In genomic region chr17:75069783-75070182, GRCh38 we compare ENCODE assay signal across 12 cellular contexts. TPM values are rescaled to one million over a fixed set of nuclear protein-coding genes. Genes with fewer than 3 reads are reported as not detected.
DNase-seq lines count a peak whose midpoint lies in the region; ATAC-seq, FAIRE-seq and TF ChIP-seq lines count a peak whose summit lies in the region.
"Had no signal": no experiment of that assay in that cellular context is flagged by ENCODE, and none has a peak within 500 bp of the region (broad histone marks: within the 10 kb centered on the region; RNA-seq: fewer than 3 reads in every experiment).

No MANE protein-coding gene starts in this region.

- intact Hi-C loops in lower leg skin (cut with DNase I; ENCODE audit: low total_unique reads): loop anchor here (10.0 kb wide), 1 partner anchor 105 kb away; no protein-coding TSS in a partner anchor

- H3K4me3 Mint-ChIP-seq in memory B cell: no peak overlapping the region
- H3K4me3 Mint-ChIP-seq in stimulated activated naive CD8-positive, alpha-beta T cell treated with anti-CD3 and anti-CD28 coated beads, Interleukin-15, amount 100 ng/mL, for 72 hours: no peak overlapping the region

- H3K36me3 Mint-ChIP-seq in memory B cell: no peaks in the 10 kb centered on the region

- TF ChIP-seq POLR2A in lower leg skin (IDR thresholded peaks at IDR 0.05): no peak

- peak; percentile 35 for ATAC-seq in memory B cell (ENCODE audit: low read depth)
- ATAC-seq in stimulated activated naive CD8-positive, alpha-beta T cell treated with anti-CD3 and anti-CD28 coated beads, Interleukin-15, amount 100 ng/mL, for 72 hours: no peak

- no peaks in the 10 kb centered on the region for H3K27me3 Mint-ChIP-seq in memory B cell
- H3K27me3 Mint-ChIP-seq in stimulated activated naive CD8-positive, alpha-beta T cell treated with anti-CD3 and anti-CD28 coated beads, Interleukin-15, amount 100 ng/mL, for 72 hours: no peaks in the 10 kb centered on the region

- no peak for FAIRE-seq in D721Med (lab: Jason Lieb, UNC)
- FAIRE-seq: urothelium cell line had no signal

- TF ChIP-seq CTCF in D721Med (IDR thresholded peaks at IDR 0.05; ENCODE audit: insufficient read depth, missing control alignments): peak; percentile 41
- peak; percentile 42 for TF ChIP-seq CTCF in astrocyte of the cerebellum (IDR thresholded peaks at IDR 0.05; ENCODE audit: low read depth, low read length, missing control alignments)
- TF ChIP-seq CTCF in lower leg skin (IDR thresholded peaks at IDR 0.05): no peak

- in situ Hi-C loops in astrocyte of the cerebellum (cut with HindIII; ENCODE audit: low sequenced_read_pairs): no loop called here

- H3K9me3 Mint-ChIP-seq in memory B cell: no peaks in the 10 kb centered on the region
- H3K9me3 Mint-ChIP-seq in stimulated activated naive CD8-positive, alpha-beta T cell treated with anti-CD3 and anti-CD28 coated beads, Interleukin-15, amount 100 ng/mL, for 72 hours: no peaks in the 10 kb centered on the region

- 72 to 88% methylated on average over 2 of the region's 2 CpGs for WGBS in lower leg skin, 2 donors

- no peaks in the 10 kb centered on the region for H3K4me1 Mint-ChIP-seq in memory B cell
- H3K4me1 Mint-ChIP-seq in stimulated activated naive CD8-positive, alpha-beta T cell treated with anti-CD3 and anti-CD28 coated beads, Interleukin-15, amount 100 ng/mL, for 72 hours: peaks cover 30% of the 10 kb centered on the region

- no peak overlapping the region for H3K27ac Mint-ChIP-seq in memory B cell
- no peak overlapping the region for H3K27ac Mint-ChIP-seq in stimulated activated naive CD8-positive, alpha-beta T cell treated with anti-CD3 and anti-CD28 coated beads, Interleukin-15, amount 100 ng/mL, for 72 hours

- H3K4me3 ChIP-seq in astrocyte of the cerebellum (ENCODE audit: low read depth, low read length) (no peak overlapping the region), lower leg skin (ENCODE audit: low read depth, poor library complexity, severe bottlenecking) (no peak overlapping the region)
- H3K4me3 ChIP-seq: smooth muscle cell had no signal

- DNase-seq in D721Med (ENCODE audit: insufficient read length, low spot score) (no peak), HT1080 (ENCODE audit: low read depth) (peak; percentile 47), astrocyte of the cerebellum (ENCODE audit: low read depth) (no peak), memory B cell (ENCODE audit: low spot score in 2 of 2) (no peak), lower leg skin (ENCODE audit: low spot score in 2 of 2) (no peak), NCI-H1105 treated with DMSO at 0.1 percent for 48 hours (lab: John Stamatoyannopoulos, UW) (no peak)
- DNase-seq in stimulated activated naive CD8-positive, alpha-beta T cell treated with anti-CD3 and anti-CD28 coated beads, Interleukin-15, amount 100 ng/mL, for 72 hours: no peak
- no peak for DNase-seq in stimulated activated CD8-positive, alpha-beta memory T cell treated with anti-CD3 and anti-CD28 coated beads, Interleukin-4, amount 100 ng/mL, for 48 hours
- DNase-seq: activated CD8-positive, alpha-beta memory T cell treated with anti-CD3 and anti-CD28 coated beads, Interleukin-2, amount 50 U/mL, for 4 hours; NCI-H1048 had no signal

RNA-seq across cellular contexts. Expression of gene SLC16A5, which starts 18.0 kb away (rescaled TPM):
- total RNA-seq in HT1080 (2014; rRNA removed; shearing (Covaris generic)): not detected in 2 replicates
- not detected in 2 replicates for polyA plus RNA-seq in HT1080 (2015; cell fraction: cytosol; rRNA removed)
- polyA plus RNA-seq in HT1080 (2015; cell fraction: nucleus; rRNA removed): 0.16 TPM in 1 of 2 replicates, not detected in the other
- 100 to 1,000 TPM in 1 of 4 donors, 10 to 100 TPM in 3; 41.1 to 101 (median 62.6) TPM for total RNA-seq in lower leg skin

RNA-seq across cellular contexts. Expression of gene KCTD2, which starts 22.8 kb away (rescaled TPM):
- 17.2 and 18.6 TPM in 2 replicates for total RNA-seq in HT1080 (2014; rRNA removed; shearing (Covaris generic))
- polyA plus RNA-seq in HT1080 (2015; cell fraction: cytosol; rRNA removed): 13.7 and 14.5 TPM in 2 replicates
- 13.7 and 14.6 TPM in 2 replicates for polyA plus RNA-seq in HT1080 (2015; cell fraction: nucleus; rRNA removed)
- total RNA-seq in lower leg skin: 10 to 100 TPM; 22.5 to 38.3 (median 28.6) TPM

RNA-seq across cellular contexts. Expression of gene ATP5PD, which starts 23.0 kb away (rescaled TPM):
- 259 and 270 TPM in 2 replicates for total RNA-seq in HT1080 (2014; rRNA removed; shearing (Covaris generic))
- polyA plus RNA-seq in HT1080 (2015; cell fraction: cytosol; rRNA removed): 248 and 267 TPM in 2 replicates
- 131 and 158 TPM in 2 replicates for polyA plus RNA-seq in HT1080 (2015; cell fraction: nucleus; rRNA removed)
- 100 to 1,000 TPM; 212 to 298 (median 249) TPM for total RNA-seq in lower leg skin

RNA-seq across cellular contexts. Expression of gene ARMC7, which starts 40.0 kb away (rescaled TPM):
- total RNA-seq in HT1080 (2014; rRNA removed; shearing (Covaris generic)): 8.0 and 8.2 TPM in 2 replicates
- 7.0 and 8.9 TPM in 2 replicates for polyA plus RNA-seq in HT1080 (2015; cell fraction: cytosol; rRNA removed)
- polyA plus RNA-seq in HT1080 (2015; cell fraction: nucleus; rRNA removed): 5.3 and 7.2 TPM in 2 replicates
- 10 to 100 TPM; 10.6 to 14.7 (median 11.9) TPM for total RNA-seq in lower leg skin

RNA-seq across cellular contexts. Expression of gene MRPL58, which starts 57.3 kb away (rescaled TPM):
- total RNA-seq in HT1080 (2014; rRNA removed; shearing (Covaris generic)): 110 and 114 TPM in 2 replicates
- polyA plus RNA-seq in HT1080 (2015; cell fraction: cytosol; rRNA removed): 81.8 and 85.9 TPM in 2 replicates
- polyA plus RNA-seq in HT1080 (2015; cell fraction: nucleus; rRNA removed): 34.9 and 41.6 TPM in 2 replicates
- 10 to 100 TPM; 48.6 to 76.4 (median 58.8) TPM for total RNA-seq in lower leg skin

Comparison
In these comparisons a context has a peak if more than half of its experiments do, and no peak if none do; other contexts are left out.
1. CTCF ChIP-seq: peak in D721Med (single experiment) and astrocyte of the cerebellum (single experiment); none in lower leg skin (0 of 3).
2. RNA of gene SLC16A5, which starts 18.0 kb away (total RNA-seq): 41.1 to 101 TPM in lower leg skin; not detected in HT1080; every median in the first group is over 10 times any median in the second.